In the genomic region with DNA sequence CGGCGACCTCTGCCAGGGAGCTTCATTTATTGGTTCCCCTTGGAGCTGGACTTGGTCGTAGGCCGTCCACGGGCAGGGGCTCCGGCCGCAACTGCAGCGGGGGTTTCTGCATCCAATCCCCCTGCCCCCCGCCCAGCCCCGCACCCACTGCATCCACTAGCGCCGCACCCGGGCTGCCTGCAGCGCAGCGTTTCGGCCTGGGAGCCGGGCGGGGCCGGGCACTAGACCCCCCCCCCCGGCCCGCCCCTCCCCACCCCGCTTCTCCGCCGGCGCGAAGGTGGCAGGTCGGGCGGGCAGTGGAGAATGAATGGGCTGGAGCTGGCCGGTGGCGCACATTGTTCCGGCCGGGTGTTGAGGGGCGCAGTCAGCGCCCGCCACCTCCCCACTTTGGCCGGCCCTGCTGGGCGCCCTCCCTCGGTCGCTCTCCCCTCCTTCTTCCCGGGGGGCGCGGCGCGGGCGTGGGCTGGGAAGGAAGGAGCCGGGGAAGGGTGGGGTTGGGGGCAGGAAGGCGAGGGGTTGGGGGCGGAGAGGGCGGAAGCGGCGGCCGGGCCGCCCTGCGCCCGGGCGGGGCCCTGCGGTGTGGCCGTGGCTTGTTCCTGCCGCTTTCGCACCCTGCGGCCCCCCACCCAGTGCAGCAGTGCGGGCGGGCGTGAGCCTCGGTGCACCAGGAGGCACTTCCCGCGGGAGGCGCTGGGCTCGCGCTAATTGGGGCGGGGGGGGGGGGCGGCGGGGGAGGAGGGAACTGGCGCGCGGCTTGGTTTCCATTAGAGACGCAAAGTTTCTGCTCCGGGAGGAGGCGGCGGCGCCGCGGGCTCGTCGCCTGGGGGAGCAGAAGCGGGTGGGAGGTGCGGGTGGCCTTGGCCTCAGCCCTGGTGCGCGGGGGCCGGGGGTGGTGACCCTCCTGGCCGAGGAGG, we compare ENCODE assay signal across 1 cellular context.
TF ChIP-seq lines count a peak whose summit lies in the region.

No MANE protein-coding gene starts in this region.

TF ChIP-seq in GM12878, 131 proteins besides CTCF, POLR2A, EP300 and RAD21:
- TF ChIP-seq TCF12 (IDR thresholded peaks at IDR 0.05; ENCODE audit: low read depth, low read length) (0 out of 2 replicates have a peak, but pooled peaks have one; percentile 7), USF2 (IDR thresholded peaks at IDR 0.05; ENCODE audit: borderline replicate concordance, low read depth, low read length) (no peak), BRCA1 (IDR thresholded peaks at IDR 0.05; ENCODE audit: low read depth, low read length) (peak; percentile 41; the same call in 1 of the 2 replicates), CHD2 (IDR thresholded peaks at IDR 0.05; ENCODE audit: borderline replicate concordance, low read depth, low read length) (peak; percentile 57; the same call in 1 of the 2 replicates), IKZF1 (conservative IDR thresholded peaks at IDR 0.05) (0 out of 2 replicates have a peak, but pooled peaks have one; percentile 42)
- TF ChIP-seq, protein P1, sequence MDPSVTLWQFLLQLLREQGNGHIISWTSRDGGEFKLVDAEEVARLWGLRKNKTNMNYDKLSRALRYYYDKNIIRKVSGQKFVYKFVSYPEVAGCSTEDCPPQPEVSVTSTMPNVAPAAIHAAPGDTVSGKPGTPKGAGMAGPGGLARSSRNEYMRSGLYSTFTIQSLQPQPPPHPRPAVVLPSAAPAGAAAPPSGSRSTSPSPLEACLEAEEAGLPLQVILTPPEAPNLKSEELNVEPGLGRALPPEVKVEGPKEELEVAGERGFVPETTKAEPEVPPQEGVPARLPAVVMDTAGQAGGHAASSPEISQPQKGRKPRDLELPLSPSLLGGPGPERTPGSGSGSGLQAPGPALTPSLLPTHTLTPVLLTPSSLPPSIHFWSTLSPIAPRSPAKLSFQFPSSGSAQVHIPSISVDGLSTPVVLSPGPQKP (IDR thresholded peaks at IDR 0.05; ENCODE audit: low read depth, low read length) = no peak
TF ChIP-seq in GM12878: peak in this region for 4.
